8 cellular contexts compared by ENCODE assay signal in genomic region chr17:42819939-42820535, GRCh38. TPM values are rescaled to one million over a fixed set of nuclear protein-coding genes. Genes with fewer than 3 reads are reported as not detected.
DNase-seq lines count a peak whose midpoint lies in the region; FAIRE-seq and TF ChIP-seq lines count a peak whose summit lies in the region.

No MANE protein-coding gene starts in this region.

- H3K27ac ChIP-seq in Karpas-422 (ENCODE audit: low read length) = no peak overlapping the region

- H4K20me1 ChIP-seq in Karpas-422 (ENCODE audit: insufficient read depth, low read depth, low read length) = 0 out of 2 replicates have a peak, but pooled peaks cover 3% of the 10 kb centered on the region

- H3K4me2 ChIP-seq in Karpas-422 (ENCODE audit: low read depth, low read length, poor library complexity, severe bottlenecking) = no peak overlapping the region

- no peak overlapping the region for H2AFZ ChIP-seq in Karpas-422 (ENCODE audit: low read length)

- peaks cover 39% of the 10 kb centered on the region for H3K36me3 ChIP-seq in Karpas-422 (ENCODE audit: insufficient read depth, low read length)

- DNase-seq in D721Med (ENCODE audit: insufficient read length, low spot score) (no peak), Karpas-422 (peak; percentile 91), RPMI8226 (peak; percentile 81), head of caudate nucleus (peak in 26 of 42 donors; percentile 9 to 70 (median 38)), Ammon's horn (ENCODE audit: low spot score) (no peak), cerebellum (ENCODE audit: low spot score) (no peak)
- peak; percentile 51 for DNase-seq in activated T-helper 9 cell treated with anti-CD3 and anti-CD28 coated beads, Interleukin-2, amount 50 U/mL, for 16 hours (ENCODE audit: low read depth)
- peak; percentile 53 to 54 for DNase-seq in stimulated activated CD4-positive, alpha-beta T cell treated with anti-CD3 and anti-CD28 coated beads, Interleukin-15, amount 100 ng/mL, for 48 hours (ENCODE audit: low read depth in 2 of 2)

- H3K4me1 ChIP-seq in Karpas-422 (ENCODE audit: low read length) = peaks cover 19% of the 10 kb centered on the region

- peaks cover 25% of the 10 kb centered on the region for H3K79me2 ChIP-seq in Karpas-422 (ENCODE audit: low read length)

- no peaks in the 10 kb centered on the region for H3K27me3 ChIP-seq in Karpas-422 (ENCODE audit: low read length)

- intact Hi-C loops in head of caudate nucleus (cut with DNase I) = no loop called here

- no peaks in the 10 kb centered on the region for H3K9me2 ChIP-seq in Karpas-422 (replicated peaks; ENCODE audit: insufficient read depth, low read length)

- FAIRE-seq in D721Med (lab: Jason Lieb, UNC) = no peak

- TF ChIP-seq CTCF in D721Med (IDR thresholded peaks at IDR 0.05; ENCODE audit: insufficient read depth, missing control alignments) = peak; percentile 82

- no peak overlapping the region for H3K4me3 ChIP-seq in Karpas-422 (ENCODE audit: low read length)

- no peak overlapping the region for H3K9ac ChIP-seq in Karpas-422 (ENCODE audit: low read length)

- H3K9me3 ChIP-seq in Karpas-422 (ENCODE audit: low read length) = no peaks in the 10 kb centered on the region

RNA-seq across cellular contexts. Expression of gene BECN1, which starts 4.0 kb away (rescaled TPM):
- total RNA-seq in Karpas-422 (2014; rRNA removed; shearing (Covaris generic); ENCODE audit: low replicate concordance) = 117 and 136 TPM in 2 replicates
- total RNA-seq in cerebellum = 51.0 TPM

RNA-seq across cellular contexts. Expression of gene PSME3, which starts 13.2 kb away (rescaled TPM):
- 73.4 and 88.7 TPM in 2 replicates for total RNA-seq in Karpas-422 (2014; rRNA removed; shearing (Covaris generic); ENCODE audit: low replicate concordance)
- total RNA-seq in cerebellum = 34.8 TPM

RNA-seq across cellular contexts. Expression of gene CNTD1, which starts 21.4 kb away (rescaled TPM):
- total RNA-seq in Karpas-422 (2014; rRNA removed; shearing (Covaris generic); ENCODE audit: low replicate concordance) = not detected in 2 replicates
- total RNA-seq in cerebellum = 0.54 TPM

RNA-seq across cellular contexts. Expression of gene COA3, which starts 21.5 kb away (rescaled TPM):
- total RNA-seq in Karpas-422 (2014; rRNA removed; shearing (Covaris generic); ENCODE audit: low replicate concordance) = 63.9 and 64.1 TPM in 2 replicates
- total RNA-seq in cerebellum = 60.6 TPM

RNA-seq across cellular contexts. Expression of gene AOC2, which starts 24.3 kb away (rescaled TPM):
- total RNA-seq in Karpas-422 (2014; rRNA removed; shearing (Covaris generic); ENCODE audit: low replicate concordance) = 0.67 and 1.5 TPM in 2 replicates
- total RNA-seq in cerebellum = 1.9 TPM

Comparison
In these comparisons a context has a peak if more than half of its experiments do, and no peak if none do; other contexts are left out.
1. DNase-seq: peak in Karpas-422 (single experiment), RPMI8226 (single experiment), activated T-helper 9 cell treated with anti-CD3 and anti-CD28 coated beads, Interleukin-2, amount 50 U/mL, for 16 hours (single experiment), head of caudate nucleus (26 of 42) and stimulated activated CD4-positive, alpha-beta T cell treated with anti-CD3 and anti-CD28 coated beads, Interleukin-15, amount 100 ng/mL, for 48 hours (2 of 2); none in D721Med (single experiment), Ammon's horn (single experiment) and cerebellum (single experiment).